In the genomic region with DNA sequence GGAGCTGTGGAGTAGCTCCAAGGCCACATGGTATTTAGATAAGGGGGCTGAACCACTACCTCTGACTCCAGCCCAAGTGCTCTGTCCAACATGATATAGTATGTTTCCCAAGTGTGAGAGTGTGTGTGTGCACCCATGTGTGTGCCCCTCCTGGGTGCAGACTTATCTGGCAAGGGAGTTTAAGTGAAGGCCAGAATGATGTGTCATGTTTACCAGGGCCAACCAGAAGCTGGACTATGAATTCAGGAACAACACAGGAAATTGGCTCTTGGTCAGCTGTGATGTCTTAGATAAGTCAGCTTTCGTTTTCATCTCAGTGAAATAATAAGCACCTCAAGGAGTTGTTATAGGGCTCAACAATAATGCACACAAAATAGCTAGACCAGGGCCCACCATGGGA, we compare ENCODE assay signal across 9 cellular contexts.
DNase-seq lines count a peak whose midpoint lies in the region; ATAC-seq and TF ChIP-seq lines count a peak whose summit lies in the region.
"Had no signal": no experiment of that assay in that cellular context is flagged by ENCODE, and none has a peak within 500 bp of the region (broad histone marks: within the 10 kb centered on the region; RNA-seq: fewer than 3 reads in every experiment).

No MANE protein-coding gene starts in this region.

- H2BK5ac ChIP-seq in mesenchymal stem cell (ENCODE audit: low read depth, low read length, poor library complexity, severe bottlenecking), result no peak overlapping the region

- no peak overlapping the region for H2BK15ac ChIP-seq in mesenchymal stem cell (ENCODE audit: low read depth, poor library complexity, severe bottlenecking)

- H3K27ac Mint-ChIP-seq in MCF 10A (ENCODE audit: low read depth, unreplicated experiment) (no peak overlapping the region), endodermal cell (no peak overlapping the region)

- BruUV-seq in MCF 10A (replicated peaks; lab: Mats Ljungman, UMichigan), result no TSS peak

- H2BK12ac ChIP-seq in mesenchymal stem cell (ENCODE audit: low read length in 2 of 2), result peak overlapping the region in 1 of 2 experiments; percentile 59

- WGBS in mesenchymal stem cell, result no CpG with 5 or more reads among the region's 1 CpG
- 92% methylated on average over 1 of the region's 1 CpG; no CpG with 5 or more reads in 1 of the 2 experiments for WGBS in endodermal cell (ENCODE audit: insufficient coverage in 1 of 2, insufficient read length in 1 of 2), 2 experiments

- no peaks in the 10 kb centered on the region for H3K9me3 Mint-ChIP-seq in MCF 10A (ENCODE audit: unreplicated experiment)
- H3K9me3 Mint-ChIP-seq in endodermal cell, result peaks cover 5% of the 10 kb centered on the region

- H3K4me3 ChIP-seq in AG10803 (ENCODE audit: low read length), result no peak overlapping the region
- peak overlapping the region in 1 of 2 experiments; percentile 13 for H3K4me3 ChIP-seq in mesenchymal stem cell (ENCODE audit: insufficient read depth in 1 of 2, low read depth in 1 of 2, low read length in 2 of 2)
- no peak overlapping the region for H3K4me3 ChIP-seq in endodermal cell (ENCODE audit: low read length)
- H3K4me3 ChIP-seq in H7 (ENCODE audit: insufficient read depth, low read depth, low read length), result no peak overlapping the region

- peak; percentile 89 for DNase-seq in AG10803 (ENCODE audit: low read depth)
- peak; percentile 82 for DNase-seq in MCF 10A (ENCODE audit: unreplicated experiment)
- peak; percentile 89 for DNase-seq in mesenchymal stem cell
- no peak for DNase-seq in T-helper 9 cell
- no peak for DNase-seq in endodermal cell
- no peak for DNase-seq in H7
- DNase-seq in T-helper 1 cell, result no peak
- DNase-seq: DND-41 had no signal

- H2AK5ac ChIP-seq in mesenchymal stem cell (ENCODE audit: low read length, severe bottlenecking), result no peak overlapping the region

- no peaks in the 10 kb centered on the region for H3K27me3 ChIP-seq in mesenchymal stem cell (ENCODE audit: control insufficient read depth in 1 of 2, insufficient read depth in 1 of 2, low read length in 2 of 2)
- no peaks in the 10 kb centered on the region for H3K27me3 ChIP-seq in endodermal cell (ENCODE audit: control insufficient read depth, insufficient read depth, low read length, poor library complexity, severe bottlenecking)
- no peaks in the 10 kb centered on the region for H3K27me3 ChIP-seq in H7 (ENCODE audit: control insufficient read depth, insufficient read depth, low read length)

- no peak overlapping the region for H4K91ac ChIP-seq in mesenchymal stem cell (ENCODE audit: low read length)

- peak overlapping the region; percentile 21 for H3K27ac ChIP-seq in mesenchymal stem cell (ENCODE audit: low read length, poor library complexity, severe bottlenecking)
- H3K27ac ChIP-seq in endodermal cell (ENCODE audit: low read depth, low read length), result no peak overlapping the region

- H3K9ac ChIP-seq in mesenchymal stem cell (ENCODE audit: low read length) (peak overlapping the region; percentile 4), endodermal cell (ENCODE audit: extremely low read depth, low read length, poor library complexity, severe bottlenecking) (no peak overlapping the region)

- no peak overlapping the region for H2AFZ ChIP-seq in mesenchymal stem cell (ENCODE audit: low read depth, low read length)

- H3K79me1 ChIP-seq in mesenchymal stem cell (replicated peaks; ENCODE audit: low read length, poor library complexity, severe bottlenecking), result peaks cover 3% of the 10 kb centered on the region

- H3K36me3 Mint-ChIP-seq in MCF 10A (ENCODE audit: insufficient read depth, unreplicated experiment) (no peaks in the 10 kb centered on the region), endodermal cell (ENCODE audit: low read depth) (no peaks in the 10 kb centered on the region)

- no peak overlapping the region for H3K4me2 ChIP-seq in mesenchymal stem cell (ENCODE audit: low read length, poor library complexity, severe bottlenecking)

- intact Hi-C loops in MCF 10A (cut with micrococcal nuclease), result no loop called here

- H3K18ac ChIP-seq in mesenchymal stem cell (ENCODE audit: low read depth in 1 of 2, low read length in 2 of 2), result peak overlapping the region in 1 of 2 experiments; percentile 71

- POLR2A ChIA-PET in MCF 10A (lab: Yijun Ruan, JAX), result interaction anchor here (0.9 to 1.2 kb wide), 3 partner anchors 13 to 36 kb away, joined by 3 to 5 read pairs (median 4); no protein-coding TSS in a partner anchor

- H3K27me3 Mint-ChIP-seq in MCF 10A (ENCODE audit: insufficient read depth, unreplicated experiment), result no peaks in the 10 kb centered on the region
- H3K27me3 Mint-ChIP-seq in endodermal cell (ENCODE audit: insufficient read depth), result no peaks in the 10 kb centered on the region

- H3K4me3 Mint-ChIP-seq in MCF 10A (ENCODE audit: unreplicated experiment) (no peak overlapping the region), endodermal cell (no peak overlapping the region)

- peak; percentile 74 for ATAC-seq in HG03354 (IDR thresholded peaks at IDR 0.05; ENCODE audit: poor library complexity, severe bottlenecking, unreplicated experiment)

- peaks cover 36% of the 10 kb centered on the region for H3K4me1 Mint-ChIP-seq in MCF 10A (ENCODE audit: insufficient read depth, unreplicated experiment)
- peaks cover 25% of the 10 kb centered on the region for H3K4me1 Mint-ChIP-seq in endodermal cell

- CTCF ChIA-PET in MCF 10A (lab: Yijun Ruan, JAX), result interaction anchor here (0.7 to 1.1 kb wide), 3 partner anchors 22 to 95 kb away, joined by 3 to 4 read pairs (median 4); no protein-coding TSS in a partner anchor

- H4K8ac ChIP-seq in mesenchymal stem cell (ENCODE audit: low read length), result no peak overlapping the region

- TF ChIP-seq CTCF in AG10803 (conservative IDR thresholded peaks at IDR 0.05; ENCODE audit: low read length) (no peak), MCF 10A (IDR thresholded peaks at IDR 0.05; ENCODE audit: unreplicated experiment) (no peak), endodermal cell (conservative IDR thresholded peaks at IDR 0.05) (no peak)

- H3K4me1 ChIP-seq in mesenchymal stem cell (ENCODE audit: control insufficient read depth, insufficient read depth, low read depth, low read length) (peaks cover 8% of the 10 kb centered on the region), endodermal cell (ENCODE audit: control insufficient read depth, insufficient read depth, low read length) (peaks cover 4% of the 10 kb centered on the region)

- no peaks in the 10 kb centered on the region for H3K9me3 ChIP-seq in mesenchymal stem cell (ENCODE audit: control insufficient read depth, low read length)
- no peaks in the 10 kb centered on the region for H3K9me3 ChIP-seq in endodermal cell (ENCODE audit: control insufficient read depth, low read length)

- H3K36me3 ChIP-seq in mesenchymal stem cell (ENCODE audit: control insufficient read depth in 1 of 2, insufficient read depth in 2 of 2, low read depth in 1 of 2, low read length in 2 of 2) (peaks cover 5 to 10% of the 10 kb centered on the region in 2 experiments), endodermal cell (ENCODE audit: control insufficient read depth, insufficient read depth, low read length) (no peaks in the 10 kb centered on the region), H7 (replicated peaks; ENCODE audit: control insufficient read depth, insufficient read depth, low read length) (no peaks in the 10 kb centered on the region)

- H2BK120ac ChIP-seq in mesenchymal stem cell (ENCODE audit: low read depth, low read length), result no peak overlapping the region

- no peak overlapping the region for H3K14ac ChIP-seq in mesenchymal stem cell (ENCODE audit: low read length in 2 of 2)

- H3K23ac ChIP-seq in mesenchymal stem cell (ENCODE audit: low read length in 2 of 2), result no peak overlapping the region

- H3K4ac ChIP-seq in mesenchymal stem cell (ENCODE audit: low read depth in 1 of 2, low read length in 2 of 2), result no peak overlapping the region

Comparison
In these comparisons a context has a peak if more than half of its experiments do, and no peak if none do; other contexts are left out.
1. DNase-seq: peak in AG10803 (single experiment), MCF 10A (single experiment) and mesenchymal stem cell (single experiment); none in T-helper 9 cell (single experiment), endodermal cell (single experiment), H7 (single experiment) and T-helper 1 cell (0 of 5).